In the genomic region with DNA sequence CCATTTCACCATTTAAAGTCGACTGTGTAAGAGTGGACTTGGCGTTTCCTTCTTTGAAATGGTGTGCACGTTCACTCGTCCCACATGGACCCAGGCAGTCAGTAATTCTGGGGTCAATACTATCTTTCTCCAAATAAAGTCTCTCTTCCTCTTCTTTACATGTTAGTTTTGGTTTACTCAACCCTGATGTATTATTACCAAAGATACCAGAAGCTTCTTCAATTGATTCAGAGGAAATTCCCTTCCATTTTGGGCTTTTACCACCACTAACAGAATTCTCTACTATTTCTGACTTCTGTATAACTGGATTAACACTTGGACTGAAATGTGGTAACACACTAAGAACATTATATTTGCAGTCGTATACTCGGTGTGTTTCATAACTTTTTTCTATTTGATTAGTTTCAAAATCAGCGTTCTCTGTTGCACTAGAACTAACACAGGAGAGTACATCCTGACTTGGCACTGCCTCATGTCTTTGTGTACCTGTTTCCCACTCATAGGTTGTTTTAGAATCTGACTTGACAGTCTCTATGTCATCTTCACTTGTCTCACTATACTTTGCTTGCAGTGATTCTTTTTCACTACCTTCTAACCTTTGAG, we compare ENCODE assay signal across 14 cellular contexts.
A peak's percentile ranks its signal among the peaks of the same experiment; 100 is the strongest.
DNase-seq lines count a peak whose midpoint lies in the region; ATAC-seq and TF ChIP-seq lines count a peak whose summit lies in the region.
"Had no signal": no experiment of that assay in that cellular context is flagged by ENCODE, and none has a peak within 500 bp of the region (broad histone marks: within the 10 kb centered on the region; RNA-seq: fewer than 3 reads in every experiment).

No MANE protein-coding gene starts in this region.

- TF ChIP-seq CTCF in CD4-positive, alpha-beta T cell (IDR thresholded peaks at IDR 0.05): no peak
- no peak for TF ChIP-seq CTCF in GM10248 (IDR thresholded peaks at IDR 0.05; ENCODE audit: control extremely low read depth, extremely low read depth, low read depth, missing control alignments)
- TF ChIP-seq CTCF in VCaP (conservative IDR thresholded peaks at IDR 0.05): no peak
- no peak for TF ChIP-seq CTCF in natural killer cell (IDR thresholded peaks at IDR 0.05)

- peaks cover 78% of the 10 kb centered on the region for H3K36me3 Mint-ChIP-seq in CD4-positive, alpha-beta T cell (ENCODE audit: low read depth)
- no peaks in the 10 kb centered on the region for H3K36me3 Mint-ChIP-seq in natural killer cell

- no peak for DNase-seq in CD4-positive, alpha-beta T cell
- peak; percentile 24 for DNase-seq in GM10248 (ENCODE audit: extremely low spot score)
- no peak for DNase-seq in natural killer cell
- DNase-seq in Kasumi-1 (lab: John Stamatoyannopoulos, UW): no peak
- no peak for DNase-seq in activated CD4-positive, CD25-positive, alpha-beta regulatory T cell treated with anti-CD3 and anti-CD28 coated beads, Interleukin-2, amount 50 U/mL, for 72 hours
- no peak for DNase-seq in SHP77 (lab: John Stamatoyannopoulos, UW)
- DNase-seq: activated CD8-positive, alpha-beta memory T cell treated with anti-CD3 and anti-CD28 coated beads, Interleukin-2, amount 50 U/mL, for 4 hours; NCI-H1417; occipital lobe; OCI-M1; stimulated activated naive CD4-positive, alpha-beta T cell had no signal

- intact Hi-C loops in CD4-positive, alpha-beta T cell (cut with DNase I, micrococcal nuclease): no loop called here
- intact Hi-C loops in natural killer cell (cut with micrococcal nuclease): no loop called here

- CTCF ChIA-PET in CD4-positive, alpha-beta T cell (lab: Charles Lee): no interaction called here
- CTCF ChIA-PET in GM10248 (lab: Yijun Ruan, JAX): no interaction called here

- no peak overlapping the region for H3K27ac ChIP-seq in CD4-positive, alpha-beta T cell (ENCODE audit: low read depth, low read length)
- peak overlapping the region; percentile 24; the same call in 1 of the 2 replicates for H3K27ac ChIP-seq in VCaP

- no peaks in the 10 kb centered on the region for H3K9me3 ChIP-seq in CD4-positive, alpha-beta T cell (ENCODE audit: control insufficient read depth, low read length)
- H3K9me3 ChIP-seq: HAP-1 had no signal

- H3K27me3 ChIP-seq in CD4-positive, alpha-beta T cell (ENCODE audit: control insufficient read depth, insufficient read depth, low read length): no peaks in the 10 kb centered on the region

- H3K9me3 Mint-ChIP-seq in CD4-positive, alpha-beta T cell: no peaks in the 10 kb centered on the region
- H3K9me3 Mint-ChIP-seq in natural killer cell: no peaks in the 10 kb centered on the region
- H3K9me3 Mint-ChIP-seq: mesothelial cell of epicardium had no signal

- POLR2A ChIA-PET in CD4-positive, alpha-beta T cell (lab: Charles Lee): no interaction called here
- POLR2A ChIA-PET in GM10248 (lab: Yijun Ruan, JAX): no interaction called here

- no peak overlapping the region for H3K4me3 Mint-ChIP-seq in CD4-positive, alpha-beta T cell
- H3K4me3 Mint-ChIP-seq in natural killer cell: no peak overlapping the region
- H3K4me3 Mint-ChIP-seq: mesothelial cell of epicardium had no signal

- peak overlapping the region; percentile 16 for H3K27ac Mint-ChIP-seq in CD4-positive, alpha-beta T cell
- H3K27ac Mint-ChIP-seq in natural killer cell: peak overlapping the region; percentile 65 to 71
- H3K27ac Mint-ChIP-seq: mesothelial cell of epicardium had no signal

- no peak for ATAC-seq in CD4-positive, alpha-beta T cell (ENCODE audit: poor library complexity)
- ATAC-seq in natural killer cell: no peak

- peaks cover 44% of the 10 kb centered on the region for H3K4me1 Mint-ChIP-seq in CD4-positive, alpha-beta T cell (ENCODE audit: low read depth)
- H3K4me1 Mint-ChIP-seq in natural killer cell: peaks cover 48 to 70% of the 10 kb centered on the region in 2 donors
- H3K4me1 Mint-ChIP-seq: mesothelial cell of epicardium had no signal

- H3K27me3 Mint-ChIP-seq in CD4-positive, alpha-beta T cell: no peaks in the 10 kb centered on the region
- no peaks in the 10 kb centered on the region for H3K27me3 Mint-ChIP-seq in natural killer cell (ENCODE audit: low read depth in 2 of 2)
